14 cellular contexts compared by ENCODE assay signal in genomic region chr1:98761238-98761637, GRCh38.
DNase-seq lines count a peak whose midpoint lies in the region; ATAC-seq and TF ChIP-seq lines count a peak whose summit lies in the region.
"Had no signal": no experiment of that assay in that cellular context is flagged by ENCODE, and none has a peak within 500 bp of the region (broad histone marks: within the 10 kb centered on the region; RNA-seq: fewer than 3 reads in every experiment).

No MANE protein-coding gene starts in this region.

- CTCF ChIA-PET in Caco-2 (lab: Charles Lee), result interaction anchor here (0.6 kb wide), 1 partner anchor 1713 kb away, joined by 7 read pairs; no protein-coding TSS in a partner anchor

- POLR2A ChIA-PET in Caco-2 (lab: Charles Lee), result no interaction called here

- TF ChIP-seq CTCF in Caco-2 (IDR thresholded peaks at IDR 0.05; ENCODE audit: insufficient read depth in 1 of 2, low read depth in 1 of 2, low read length in 1 of 2, severe bottlenecking in 1 of 2, unreplicated experiment in 1 of 2), result peak in 1 of 2 experiments; percentile 12

- no peak overlapping the region for H3K4me3 ChIP-seq in Caco-2 (ENCODE audit: low read depth, low read length)

- no peaks in the 10 kb centered on the region for H3K4me1 Mint-ChIP-seq in Caco-2 (ENCODE audit: low read depth, unreplicated experiment)

- BruUV-seq in Caco-2 (replicated peaks; lab: Mats Ljungman, UMichigan), result no TSS peak

- H3K27me3 ChIP-seq in Caco-2 (replicated peaks; ENCODE audit: control insufficient read depth, insufficient read depth, low read length), result no peaks in the 10 kb centered on the region

- no peak for ATAC-seq in esophagus mucosa
- ATAC-seq: activated CD8-positive, alpha-beta T cell treated with anti-CD3 and anti-CD28 coated beads, Interleukin-2, amount 10 ng/mL, durations not matched to agents 7 days and 5 days; CD8-positive, alpha-beta T cell; stimulated activated memory B cell treated with anti-CD40 and anti-IgM and Interleukin-4, amounts not matched to agents 10 μg/mL and 1 μg/mL and 100 μg/mL, for 72 hours had no signal

- intact Hi-C loops in Caco-2 (cut with micrococcal nuclease; ENCODE audit: unreplicated experiment), result loop anchor here (1.0 kb wide), 1 partner anchor 205 kb away; no protein-coding TSS in a partner anchor

- no peak overlapping the region for H3K4me3 Mint-ChIP-seq in Caco-2 (ENCODE audit: unreplicated experiment)
- H3K4me3 Mint-ChIP-seq: activated CD8-positive, alpha-beta T cell treated with anti-CD3 and anti-CD28 coated beads, Interleukin-2, amount 10 ng/mL, durations not matched to agents 7 days and 5 days; activated naive CD8-positive, alpha-beta T cell; CD8-positive, alpha-beta T cell; stimulated activated memory B cell treated with anti-CD40 and anti-IgM and Interleukin-4, amounts not matched to agents 10 μg/mL and 1 μg/mL and 100 μg/mL, for 72 hours had no signal

- no peaks in the 10 kb centered on the region for H3K9me3 ChIP-seq in Caco-2

- H3K9me3 Mint-ChIP-seq in Caco-2 (ENCODE audit: unreplicated experiment), result no peaks in the 10 kb centered on the region
- H3K9me3 Mint-ChIP-seq: CD8-positive, alpha-beta T cell; stimulated activated memory B cell treated with anti-CD40 and anti-IgM and Interleukin-4, amounts not matched to agents 10 μg/mL and 1 μg/mL and 100 μg/mL, for 72 hours had no signal

- no peaks in the 10 kb centered on the region for H3K27me3 Mint-ChIP-seq in Caco-2 (ENCODE audit: insufficient read depth, unreplicated experiment)
- H3K27me3 Mint-ChIP-seq: activated naive CD8-positive, alpha-beta T cell; stimulated activated memory B cell treated with anti-CD40 and anti-IgM and Interleukin-4, amounts not matched to agents 10 μg/mL and 1 μg/mL and 100 μg/mL, for 72 hours had no signal

- no peaks in the 10 kb centered on the region for H3K4me1 ChIP-seq in Caco-2

- DNase-seq in Caco-2 (peak; percentile 19 to 33), HT1080 (ENCODE audit: low read depth) (peak; percentile 8), SK-N-DZ (ENCODE audit: low spot score) (peak; percentile 7), iPS-NIHi7 (ENCODE audit: extremely low spot score) (peak; percentile 53), middle frontal gyrus (ENCODE audit: extremely low spot score, low spot score) (no peak), nucleus accumbens (lab: John Stamatoyannopoulos, UW) (no peak), SHP77 treated with DMSO at 0.1 percent for 48 hours (lab: John Stamatoyannopoulos, UW) (no peak)
- DNase-seq: activated CD8-positive, alpha-beta T cell treated with anti-CD3 and anti-CD28 coated beads, Interleukin-2, amount 10 ng/mL, durations not matched to agents 7 days and 5 days; CD8-positive, alpha-beta T cell; IMR-90; stimulated activated CD4-positive, alpha-beta T cell treated with anti-CD3 and anti-CD28 coated beads, Interleukin-15, amount 100 ng/mL, for 24 hours had no signal

- H3K36me3 ChIP-seq in Caco-2 (ENCODE audit: control insufficient read depth, insufficient read depth, low read length), result no peaks in the 10 kb centered on the region

- no peak overlapping the region for H3K27ac Mint-ChIP-seq in Caco-2 (ENCODE audit: unreplicated experiment)
- H3K27ac Mint-ChIP-seq: activated CD8-positive, alpha-beta T cell treated with anti-CD3 and anti-CD28 coated beads, Interleukin-2, amount 10 ng/mL, durations not matched to agents 7 days and 5 days; activated naive CD8-positive, alpha-beta T cell; CD8-positive, alpha-beta T cell; stimulated activated memory B cell treated with anti-CD40 and anti-IgM and Interleukin-4, amounts not matched to agents 10 μg/mL and 1 μg/mL and 100 μg/mL, for 72 hours had no signal

- no peaks in the 10 kb centered on the region for H3K36me3 Mint-ChIP-seq in Caco-2 (ENCODE audit: insufficient read depth, unreplicated experiment)
- H3K36me3 Mint-ChIP-seq: activated naive CD8-positive, alpha-beta T cell; CD8-positive, alpha-beta T cell; stimulated activated memory B cell treated with anti-CD40 and anti-IgM and Interleukin-4, amounts not matched to agents 10 μg/mL and 1 μg/mL and 100 μg/mL, for 72 hours had no signal

Comparison
In these comparisons a context has a peak if more than half of its experiments do, and no peak if none do; other contexts are left out.
1. DNase-seq: peak in Caco-2 (2 of 2), HT1080 (single experiment), SK-N-DZ (single experiment) and iPS-NIHi7 (single experiment); none in middle frontal gyrus (single experiment), nucleus accumbens (0 of 56) and SHP77 treated with DMSO at 0.1 percent for 48 hours (single experiment).